In genomic region chr3:124818398-124819150, GRCh38 we compare ENCODE assay signal across 14 cellular contexts.
A peak's percentile ranks its signal among the peaks of the same experiment; 100 is the strongest.
DNase-seq lines count a peak whose midpoint lies in the region; TF ChIP-seq lines count a peak whose summit lies in the region.
"Had no signal": no experiment of that assay in that cellular context is flagged by ENCODE, and none has a peak within 500 bp of the region (broad histone marks: within the 10 kb centered on the region; RNA-seq: fewer than 3 reads in every experiment).

No MANE protein-coding gene starts in this region.

- H3K9me3 ChIP-seq in osteoblast (ENCODE audit: low read depth, low read length) (no peaks in the 10 kb centered on the region), SK-N-SH (no peaks in the 10 kb centered on the region)
- H3K9me3 ChIP-seq: A549 had no signal

- POLR2A ChIA-PET in SK-N-SH (lab: Yijun Ruan, JAX) = no interaction called here

- H3K9ac ChIP-seq in SK-N-SH = no peak overlapping the region

- H3K4me1 ChIP-seq in osteoblast (ENCODE audit: insufficient read depth, low read length) = peaks cover 10% of the 10 kb centered on the region
- peaks cover 3 to 10% of the 10 kb centered on the region in 2 experiments; a peak in 2 of 4 replicates for H3K4me1 ChIP-seq in SK-N-SH (ENCODE audit: control insufficient read depth in 1 of 2, insufficient read depth in 2 of 2, low read depth in 1 of 2, low read length in 1 of 2)

- H3K27ac ChIP-seq in osteoblast (ENCODE audit: low read depth, low read length) (peak overlapping the region; percentile 51), SK-N-SH (ENCODE audit: low read depth in 2 of 2, low read length in 1 of 2) (no peak overlapping the region)

- H3K79me2 ChIP-seq in osteoblast (ENCODE audit: insufficient read depth, low read length) (peaks cover 30% of the 10 kb centered on the region), SK-N-SH (ENCODE audit: insufficient read depth) (no peaks in the 10 kb centered on the region)

- H3K36me3 ChIP-seq in osteoblast (ENCODE audit: insufficient read depth, low read length) (peaks cover 69% of the 10 kb centered on the region), SK-N-SH (replicated peaks in 1 of 2; ENCODE audit: control insufficient read depth in 1 of 2, insufficient read depth in 2 of 2, low read length in 1 of 2) (peaks cover 44 to 78% of the 10 kb centered on the region in 2 experiments)

- peaks cover 4% of the 10 kb centered on the region for H3F3A ChIP-seq in SK-N-SH (replicated peaks; ENCODE audit: insufficient read depth)

- H3K9me2 ChIP-seq in SK-N-SH = no peaks in the 10 kb centered on the region

- H4K20me1 ChIP-seq in osteoblast (ENCODE audit: insufficient read depth, low read length) (no peaks in the 10 kb centered on the region), SK-N-SH (ENCODE audit: insufficient read depth) (0 out of 2 replicates have a peak, but pooled peaks cover under 1% of the 10 kb centered on the region)

- H2AFZ ChIP-seq in osteoblast (ENCODE audit: low read length) (no peak overlapping the region), SK-N-SH (ENCODE audit: low read depth) (no peak overlapping the region)

- TF ChIP-seq EP300 in SK-N-SH (IDR thresholded peaks at IDR 0.05; ENCODE audit: borderline replicate concordance in 1 of 2, low read depth in 1 of 2, low read length in 1 of 2) = no peak

- TF ChIP-seq CTCF in AG10803 (conservative IDR thresholded peaks at IDR 0.05; ENCODE audit: low read length) (no peak), fibroblast of the aortic adventitia (IDR thresholded peaks at IDR 0.05; ENCODE audit: insufficient read depth, low read length) (no peak), osteoblast (IDR thresholded peaks at IDR 0.05; ENCODE audit: extremely low read depth, low read depth, low read length) (no peak), SK-N-SH (IDR thresholded peaks at IDR 0.05) (no peak), GM13977 (IDR thresholded peaks at IDR 0.05; ENCODE audit: extremely low read depth, insufficient read depth, missing control alignments) (no peak)

- no peak for TF ChIP-seq RAD21 in SK-N-SH (IDR thresholded peaks at IDR 0.05; ENCODE audit: low read length)

- 81% methylated on average over 10 of the region's 10 CpGs for WGBS in SK-N-SH (ENCODE audit: low lambda C conversion rate)

- H3K27me3 ChIP-seq in osteoblast (ENCODE audit: insufficient read depth, low read length) = no peaks in the 10 kb centered on the region
- H3K27me3 ChIP-seq in SK-N-SH (ENCODE audit: insufficient read depth) = no peaks in the 10 kb centered on the region

- H3K4me2 ChIP-seq in osteoblast (ENCODE audit: insufficient read depth, low read length) (no peak overlapping the region), SK-N-SH (no peak overlapping the region)
- H3K4me2 ChIP-seq: A549 had no signal

- in situ Hi-C loops in SK-MEL-5 (cut with HindIII; ENCODE audit: low pct_unique_long_range_greater_than_20kb, low sequenced_read_pairs) (no loop called here), GM13977 (cut with MboI; ENCODE audit: low pct_unique_long_range_greater_than_20kb, low sequenced_read_pairs, unreplicated experiment) (no loop called here)

- H3K4me3 ChIP-seq in AG10803 (ENCODE audit: low read length) = no peak overlapping the region
- no peak overlapping the region for H3K4me3 ChIP-seq in fibroblast of the aortic adventitia (ENCODE audit: low read depth, low read length)
- H3K4me3 ChIP-seq in osteoblast (ENCODE audit: insufficient read depth, low read length) = no peak overlapping the region
- no peak overlapping the region for H3K4me3 ChIP-seq in SK-N-SH (ENCODE audit: low read depth in 2 of 2, low read length in 1 of 2)
- H3K4me3 ChIP-seq: A549 had no signal

- DNase-seq in AG10803 (ENCODE audit: low read depth) (peak; percentile 69), SK-MEL-5 (ENCODE audit: low read depth, low spot score) (peak; percentile 49), fibroblast of the aortic adventitia (ENCODE audit: low read depth) (peak; percentile 61), osteoblast (ENCODE audit: insufficient read length, low spot score, missing footprints) (no peak), DMS114 treated with DMSO at 0.1 percent for 48 hours (lab: John Stamatoyannopoulos, UW; ENCODE audit: unreplicated experiment) (no peak), NCI-H146 (lab: John Stamatoyannopoulos, UW) (no peak), SK-N-SH (no peak), GM13977 (ENCODE audit: low spot score) (no peak)
- DNase-seq: activated effector memory CD4-positive, alpha-beta T cell treated with anti-CD3 and anti-CD28 coated beads, Interleukin-2, amount 50 U/mL, for 16 hours; aorta; CD4-positive, alpha-beta memory T cell; NCI-H1930; nucleus accumbens had no signal

- CTCF ChIA-PET in SK-N-SH (lab: Yijun Ruan, JAX) = interaction anchor here (1.0 to 1.6 kb wide), 4 partner anchors 8 to 83 kb away, joined by 3 to 5 read pairs (median 4); no protein-coding TSS in a partner anchor

TF ChIP-seq in SK-N-SH, 30 proteins besides CTCF, POLR2A, EP300 and RAD21:
- TF ChIP-seq REST (IDR thresholded peaks at IDR 0.05; ENCODE audit: low read depth, low read length) = no peak
- TF ChIP-seq JUND (IDR thresholded peaks at IDR 0.05) = no peak
- TF ChIP-seq ELF1 (IDR thresholded peaks at IDR 0.05) = no peak
- no peak for TF ChIP-seq CHD2 (IDR thresholded peaks at IDR 0.05; ENCODE audit: low read length, partially characterized antibody)
- TF ChIP-seq GATA2 (CRISPR knock-in tag; IDR thresholded peaks at IDR 0.05) = no peak
- TF ChIP-seq SMC3 (IDR thresholded peaks at IDR 0.05; ENCODE audit: low read depth, low read length) = no peak
- no peak for TF ChIP-seq MAX (IDR thresholded peaks at IDR 0.05; ENCODE audit: low read depth)
- no peak for TF ChIP-seq RFX5 (IDR thresholded peaks at IDR 0.05; ENCODE audit: low read length)
- TF ChIP-seq RCOR1 (IDR thresholded peaks at IDR 0.05; ENCODE audit: low read length) = no peak
- TF ChIP-seq RXRA (IDR thresholded peaks at IDR 0.05; ENCODE audit: borderline replicate concordance, low read depth) = no peak
- TF ChIP-seq NRF1 (IDR thresholded peaks at IDR 0.05; ENCODE audit: low read depth, low read length) = no peak
- no peak for TF ChIP-seq IRF3 (IDR thresholded peaks at IDR 0.05; ENCODE audit: low read depth, low read length)
- no peak for TF ChIP-seq EZH2phosphoT487 (IDR thresholded peaks at IDR 0.05; ENCODE audit: borderline replicate concordance, low read depth)
- no peak for TF ChIP-seq NFIC (IDR thresholded peaks at IDR 0.05; ENCODE audit: borderline replicate concordance)

Comparison
In these comparisons a context has a peak if more than half of its experiments do, and no peak if none do; other contexts are left out.
1. DNase-seq: peak in AG10803 (single experiment), SK-MEL-5 (single experiment) and fibroblast of the aortic adventitia (single experiment); none in osteoblast (single experiment), DMS114 treated with DMSO at 0.1 percent for 48 hours (single experiment), NCI-H146 (single experiment), SK-N-SH (single experiment) and GM13977 (single experiment).